28 cellular contexts compared by ENCODE assay signal in the genomic region with DNA sequence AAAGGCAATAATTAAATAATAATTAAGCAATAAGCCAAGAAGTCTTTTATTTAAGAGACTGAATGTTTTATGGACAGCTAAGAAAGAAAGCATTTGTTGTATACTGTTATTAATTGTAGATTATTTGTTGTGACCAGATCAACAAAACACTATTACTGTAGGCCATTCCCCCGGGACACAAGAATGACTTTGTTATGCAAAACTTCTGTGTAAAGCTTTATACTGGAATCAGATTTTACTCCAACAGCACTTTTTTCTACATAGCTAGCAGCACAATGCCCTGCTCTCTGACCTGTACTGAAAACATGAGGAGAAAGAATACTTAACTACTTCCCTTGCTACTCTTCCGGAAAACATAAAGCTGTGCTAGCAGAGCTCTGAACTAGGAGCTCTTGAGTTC.
"Had no signal": no experiment of that assay in that cellular context is flagged by ENCODE, and none has a peak within 500 bp of the region (broad histone marks: within the 10 kb centered on the region; RNA-seq: fewer than 3 reads in every experiment).

No MANE protein-coding gene starts in this region.

- H3K27me3 ChIP-seq: pancreas, sigmoid colon, spleen, suprapubic skin, tibial artery, upper lobe of right lung had no signal

- H3K27ac Mint-ChIP-seq: immature natural killer cell; mesothelial cell of epicardium; naive B cell; natural killer cell; nephron progenitor cell; stimulated activated effector memory CD8-positive, alpha-beta T cell treated with anti-CD3 and anti-CD28 coated beads, Interleukin-12 subunit alpha, Interleukin-12 subunit beta, amount 100 ng/mL, for 72 hours; stimulated activated naive CD8-positive, alpha-beta T cell treated with anti-CD3 and anti-CD28 coated beads, Interleukin-15, Interleukin-2, amounts not matched to agents 100 ng/mL and 50 ng/mL, for 24 hours had no signal

- H3K27ac ChIP-seq: left ventricle myocardium inferior, pancreas, prostate gland, sigmoid colon, spleen, suprapubic skin, thoracic aorta, tibial artery, upper lobe of right lung had no signal

- DNase-seq: hypothalamus; immature natural killer cell; kidney; left colon; left ventricle myocardium inferior; mesendoderm; naive B cell; natural killer cell; nephron progenitor cell; nucleus accumbens; pancreas; posterior cingulate gyrus; retina; right cardiac atrium; sigmoid colon; small intestine; spleen; stimulated activated CD4-positive, alpha-beta T cell treated with anti-CD3 and anti-CD28 coated beads, Interleukin-4, amount 100 ng/mL, for 24 hours; stimulated activated naive CD4-positive, alpha-beta T cell; tibial artery; trophoblast cell; upper lobe of right lung had no signal

- H3K4me1 ChIP-seq: left ventricle myocardium inferior, pancreas, prostate gland, sigmoid colon, spleen, suprapubic skin, tibial artery, upper lobe of right lung had no signal

- H3K27me3 Mint-ChIP-seq: naive B cell; stimulated activated naive CD8-positive, alpha-beta T cell treated with anti-CD3 and anti-CD28 coated beads, Interleukin-15, Interleukin-2, amounts not matched to agents 100 ng/mL and 50 ng/mL, for 24 hours had no signal

- H3K9me3 ChIP-seq: pancreas, prostate gland, sigmoid colon, thoracic aorta, upper lobe of right lung had no signal

- H3K4me3 Mint-ChIP-seq: immature natural killer cell; mesothelial cell of epicardium; naive B cell; natural killer cell; nephron progenitor cell; stimulated activated effector memory CD8-positive, alpha-beta T cell treated with anti-CD3 and anti-CD28 coated beads, Interleukin-12 subunit alpha, Interleukin-12 subunit beta, amount 100 ng/mL, for 72 hours; stimulated activated naive CD8-positive, alpha-beta T cell treated with anti-CD3 and anti-CD28 coated beads, Interleukin-15, Interleukin-2, amounts not matched to agents 100 ng/mL and 50 ng/mL, for 24 hours had no signal

- H3K36me3 Mint-ChIP-seq: immature natural killer cell; naive B cell; natural killer cell; stimulated activated effector memory CD8-positive, alpha-beta T cell treated with anti-CD3 and anti-CD28 coated beads, Interleukin-12 subunit alpha, Interleukin-12 subunit beta, amount 100 ng/mL, for 72 hours had no signal

- H3K4me1 Mint-ChIP-seq: immature natural killer cell; mesothelial cell of epicardium; naive B cell; natural killer cell; stimulated activated effector memory CD8-positive, alpha-beta T cell treated with anti-CD3 and anti-CD28 coated beads, Interleukin-12 subunit alpha, Interleukin-12 subunit beta, amount 100 ng/mL, for 72 hours had no signal

- H3K36me3 ChIP-seq: left ventricle myocardium inferior, pancreas, prostate gland, sigmoid colon, spleen, suprapubic skin, thoracic aorta, tibial artery, upper lobe of right lung had no signal

- ATAC-seq: left colon; natural killer cell; pancreas; right cardiac atrium; stimulated activated effector memory CD8-positive, alpha-beta T cell treated with anti-CD3 and anti-CD28 coated beads, Interleukin-12 subunit alpha, Interleukin-12 subunit beta, amount 100 ng/mL, for 72 hours; upper lobe of right lung had no signal

- H3K4me3 ChIP-seq: left ventricle myocardium inferior, pancreas, prostate gland, sigmoid colon, spleen, suprapubic skin, thoracic aorta, tibial artery, upper lobe of right lung had no signal
